Comparison of ENCODE assay signal across 16 cellular contexts in the genomic region with DNA sequence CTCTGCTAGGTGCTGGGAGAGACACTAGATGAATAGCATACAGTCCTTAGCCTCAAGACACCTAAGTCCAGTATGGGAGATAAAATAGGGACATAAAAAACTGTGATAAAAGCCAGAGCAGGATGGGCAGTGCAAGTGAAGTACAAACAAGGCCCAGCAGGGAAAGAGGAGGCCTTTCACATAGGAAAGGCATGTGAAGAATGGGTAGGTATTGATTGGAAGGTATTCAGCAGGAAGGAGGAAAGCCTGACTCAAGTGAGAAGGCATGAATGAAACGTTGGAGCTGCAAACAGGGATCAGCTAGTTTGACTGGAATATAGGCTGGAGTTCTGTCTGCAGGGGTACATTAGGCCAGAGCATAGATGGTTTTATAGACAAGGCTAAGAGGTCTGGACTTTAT. TPM values are rescaled to one million over a fixed set of nuclear protein-coding genes. Genes with fewer than 3 reads are reported as not detected.
DNase-seq lines count a peak whose midpoint lies in the region; ATAC-seq and TF ChIP-seq lines count a peak whose summit lies in the region.
"Had no signal": no experiment of that assay in that cellular context is flagged by ENCODE, and none has a peak within 500 bp of the region (broad histone marks: within the 10 kb centered on the region; RNA-seq: fewer than 3 reads in every experiment).

No MANE protein-coding gene starts in this region.

- H3K9ac ChIP-seq in Loucy (ENCODE audit: low read depth, low read length, poor library complexity, severe bottlenecking) = peak overlapping the region; percentile 34

- H3K4me1 Mint-ChIP-seq in activated CD4-positive, alpha-beta T cell treated with anti-CD3 and anti-CD28 coated beads, Interleukin-2, amount 10 ng/mL, durations not matched to agents 7 days and 5 days = peaks cover 89% of the 10 kb centered on the region

- peaks cover 13% of the 10 kb centered on the region for H3K36me3 Mint-ChIP-seq in activated CD4-positive, alpha-beta T cell treated with anti-CD3 and anti-CD28 coated beads, Interleukin-2, amount 10 ng/mL, durations not matched to agents 7 days and 5 days (ENCODE audit: low read depth)

- peak overlapping the region; percentile 94 for H3K27ac ChIP-seq in effector memory CD4-positive, alpha-beta T cell (ENCODE audit: insufficient read depth, low read length, poor library complexity, severe bottlenecking)
- H3K27ac ChIP-seq in spleen = peak overlapping the region; percentile 69 to 96 (median 90)
- H3K27ac ChIP-seq: A549, left ventricle myocardium inferior, prostate gland, suprapubic skin had no signal

- H3K36me3 ChIP-seq in Loucy (ENCODE audit: insufficient read depth, low read length) = no peaks in the 10 kb centered on the region
- no peaks in the 10 kb centered on the region for H3K36me3 ChIP-seq in effector memory CD4-positive, alpha-beta T cell (ENCODE audit: control insufficient read depth, insufficient read depth, low read length)
- H3K36me3 ChIP-seq in spleen = no peaks in the 10 kb centered on the region
- H3K36me3 ChIP-seq: left ventricle myocardium inferior, prostate gland, suprapubic skin had no signal

- H3K27ac Mint-ChIP-seq in activated CD4-positive, alpha-beta T cell treated with anti-CD3 and anti-CD28 coated beads, Interleukin-2, amount 10 ng/mL, durations not matched to agents 7 days and 5 days = peak overlapping the region; percentile 97

- H3K4me1 ChIP-seq in Loucy (ENCODE audit: insufficient read depth, low read length, poor library complexity, severe bottlenecking) (peaks cover 91% of the 10 kb centered on the region), spleen (peaks cover 22 to 97% (median 77%) of the 10 kb centered on the region in 6 donors)
- H3K4me1 ChIP-seq in effector memory CD4-positive, alpha-beta T cell (ENCODE audit: control insufficient read depth, insufficient read depth, low read length, poor library complexity, severe bottlenecking) = peaks cover 78% of the 10 kb centered on the region
- H3K4me1 ChIP-seq: A549, Caco-2, prostate gland, suprapubic skin had no signal

- WGBS in spleen, 5 donors = 44 to 71% (median 69%) methylated on average over 1 of the region's 1 CpG

- no peak overlapping the region for H2AFZ ChIP-seq in Loucy (ENCODE audit: low read length)

- H3K9me2 ChIP-seq in Loucy (replicated peaks; ENCODE audit: low read depth, low read length) = no peaks in the 10 kb centered on the region

- H3K27me3 Mint-ChIP-seq in activated CD4-positive, alpha-beta T cell treated with anti-CD3 and anti-CD28 coated beads, Interleukin-2, amount 10 ng/mL, durations not matched to agents 7 days and 5 days = peaks cover 13% of the 10 kb centered on the region

- no peaks in the 10 kb centered on the region for H3K79me2 ChIP-seq in Loucy (ENCODE audit: insufficient read depth, low read length)

- H3K9me3 ChIP-seq in Loucy (ENCODE audit: insufficient read depth, low read depth, low read length) (no peaks in the 10 kb centered on the region), spleen (no peaks in the 10 kb centered on the region)
- no peaks in the 10 kb centered on the region for H3K9me3 ChIP-seq in effector memory CD4-positive, alpha-beta T cell (ENCODE audit: control insufficient read depth, low read length)
- H3K9me3 ChIP-seq: A549, Caco-2, left ventricle myocardium inferior, prostate gland, suprapubic skin had no signal

- DNase-seq in activated CD4-positive, alpha-beta T cell treated with anti-CD3 and anti-CD28 coated beads, Interleukin-2, amount 10 ng/mL, durations not matched to agents 7 days and 5 days = no peak
- DNase-seq in activated CD4-positive, alpha-beta T cell treated with anti-CD3 and anti-CD28 coated beads, Interleukin-2, amount 50 U/mL, for 48 hours = no peak
- no peak for DNase-seq in effector memory CD4-positive, alpha-beta T cell
- DNase-seq in spleen = no peak
- DNase-seq: activated effector memory CD4-positive, alpha-beta T cell treated with anti-CD3 and anti-CD28 coated beads, Interleukin-2, amount 50 U/mL, for 16 hours; Caco-2; left ventricle myocardium inferior; NCI-H2081 treated with DMSO at 0.1 percent for 48 hours; NCI-H748 treated with DMSO at 0.1 percent for 48 hours had no signal

- H4K20me1 ChIP-seq in Loucy (ENCODE audit: insufficient read depth, low read length, poor library complexity, severe bottlenecking) = no peaks in the 10 kb centered on the region

- POLR2A ChIA-PET in activated CD4-positive, alpha-beta T cell treated with anti-CD3 and anti-CD28 coated beads, Interleukin-2, amount 10 ng/mL, durations not matched to agents 7 days and 5 days (lab: Charles Lee) = no interaction called here

- H3K9me3 Mint-ChIP-seq in activated CD4-positive, alpha-beta T cell treated with anti-CD3 and anti-CD28 coated beads, Interleukin-2, amount 10 ng/mL, durations not matched to agents 7 days and 5 days = no peaks in the 10 kb centered on the region

- CTCF ChIA-PET in activated CD4-positive, alpha-beta T cell treated with anti-CD3 and anti-CD28 coated beads, Interleukin-2, amount 10 ng/mL, durations not matched to agents 7 days and 5 days (lab: Charles Lee) = interaction anchor here (1.0 to 1.6 kb wide), 5 partner anchors 9 to 215 kb away, joined by 3 to 7 read pairs (median 3); no protein-coding TSS in a partner anchor

- no peak for TF ChIP-seq POLR2A in spleen (IDR thresholded peaks at IDR 0.05)

- H3K4me3 ChIP-seq in Loucy (ENCODE audit: low read length, poor library complexity, severe bottlenecking) (no peak overlapping the region), spleen (peak overlapping the region in 1 of 8 donors; percentile 23)
- H3K4me3 ChIP-seq in effector memory CD4-positive, alpha-beta T cell (ENCODE audit: insufficient read depth, low read depth, low read length, poor library complexity, severe bottlenecking) = no peak overlapping the region
- H3K4me3 ChIP-seq: A549, left ventricle myocardium inferior, prostate gland, suprapubic skin had no signal

- no peak for TF ChIP-seq CTCF in Loucy (conservative IDR thresholded peaks at IDR 0.05; ENCODE audit: low read length)
- no peak for TF ChIP-seq CTCF in spleen (IDR thresholded peaks at IDR 0.05 in 8 of 11, conservative IDR thresholded peaks at IDR 0.05 in 3 of 11)

- no peak for ATAC-seq in GM18873 (IDR thresholded peaks at IDR 0.05; ENCODE audit: low FRiP score, unreplicated experiment)
- no peak for ATAC-seq in HG02970 (IDR thresholded peaks at IDR 0.05; ENCODE audit: low FRiP score, unreplicated experiment)
- no peak for ATAC-seq in GM19452 (IDR thresholded peaks at IDR 0.05; ENCODE audit: unreplicated experiment)
- ATAC-seq: A549 had no signal

- H3K4me3 Mint-ChIP-seq in activated CD4-positive, alpha-beta T cell treated with anti-CD3 and anti-CD28 coated beads, Interleukin-2, amount 10 ng/mL, durations not matched to agents 7 days and 5 days = no peak overlapping the region

- no peaks in the 10 kb centered on the region for H3F3A ChIP-seq in Loucy (ENCODE audit: low read depth)

- intact Hi-C loops in spleen (cut with DNase I; ENCODE audit: low total_unique reads) = no loop called here

- peak overlapping the region; percentile 22 for H3K4me2 ChIP-seq in Loucy (ENCODE audit: low read depth, low read length, poor library complexity, severe bottlenecking)
- H3K4me2 ChIP-seq: A549 had no signal

- H3K27me3 ChIP-seq in Loucy (ENCODE audit: insufficient read depth, low read length, poor library complexity, severe bottlenecking) (no peaks in the 10 kb centered on the region), spleen (replicated peaks in 1 of 7) (no peaks in the 10 kb centered on the region)
- no peaks in the 10 kb centered on the region for H3K27me3 ChIP-seq in effector memory CD4-positive, alpha-beta T cell (replicated peaks; ENCODE audit: control insufficient read depth, insufficient read depth, low read length, poor library complexity, severe bottlenecking)

RNA-seq across cellular contexts. Expression of gene CXCR4, which starts 11.0 kb away (rescaled TPM):
- 100 to 1,000 TPM; 147 to 169 TPM for total RNA-seq in activated CD4-positive, alpha-beta T cell treated with anti-CD3 and anti-CD28 coated beads, Interleukin-2, amount 10 ng/mL, durations not matched to agents 7 days and 5 days
- total RNA-seq in spleen = 100 to 1,000 TPM; 204 to 499 (median 323) TPM
- 100 to 1,000 TPM; 274 to 626 (median 286) TPM for polyA plus RNA-seq in spleen
